ENCODE assay signal across 22 cellular contexts in the genomic region with DNA sequence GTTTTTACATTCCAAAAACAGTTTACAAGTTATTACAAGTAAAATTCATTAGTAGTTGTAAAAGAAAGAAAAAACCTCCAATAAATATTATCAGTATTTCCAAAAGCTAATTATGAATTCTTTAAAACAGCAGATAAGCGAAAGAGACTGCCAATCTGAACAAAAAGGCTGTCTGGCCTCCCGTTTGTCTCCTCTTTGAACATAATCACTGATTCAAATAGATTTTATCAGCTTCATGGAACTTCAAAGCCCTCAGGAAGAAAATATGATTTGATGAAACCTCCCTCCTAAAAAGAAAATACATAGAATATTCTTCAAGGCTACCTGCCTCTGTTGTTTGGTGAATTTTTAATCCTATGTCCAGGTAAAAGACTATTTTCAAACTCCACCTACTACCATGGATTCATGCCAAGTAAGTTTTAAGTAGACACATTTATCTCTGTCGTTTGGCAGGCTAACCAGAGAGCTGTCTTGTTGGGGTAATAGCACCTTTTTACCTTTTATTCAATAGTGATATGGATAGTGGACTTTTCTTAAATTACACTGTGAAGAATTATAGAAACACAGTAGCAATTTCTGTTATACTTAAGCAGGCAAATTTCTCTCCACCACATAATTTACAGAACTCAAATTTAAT. TPM values are rescaled to one million over a fixed set of nuclear protein-coding genes. Genes with fewer than 3 reads are reported as not detected.
A peak's percentile ranks its signal among the peaks of the same experiment; 100 is the strongest.
DNase-seq lines count a peak whose midpoint lies in the region; ATAC-seq and TF ChIP-seq lines count a peak whose summit lies in the region.
"Had no signal": no experiment of that assay in that cellular context is flagged by ENCODE, and none has a peak within 500 bp of the region (broad histone marks: within the 10 kb centered on the region; RNA-seq: fewer than 3 reads in every experiment).

No MANE protein-coding gene starts in this region.

- H3K4me1 Mint-ChIP-seq in activated naive CD4-positive, alpha-beta T cell treated with anti-CD3 and anti-CD28 coated beads for 36 hours (ENCODE audit: low read depth), result peaks cover 80% of the 10 kb centered on the region
- H3K4me1 Mint-ChIP-seq in activated CD8-positive, alpha-beta T cell treated with anti-CD3 and anti-CD28 coated beads, Interleukin-2, amount 10 ng/mL, durations not matched to agents 7 days and 5 days (ENCODE audit: low read depth), result peaks cover 80% of the 10 kb centered on the region
- peaks cover 26 to 95% (median 88%) of the 10 kb centered on the region in 7 donors for H3K4me1 Mint-ChIP-seq in naive thymus-derived CD4-positive, alpha-beta T cell

- peaks cover 7% of the 10 kb centered on the region; the same call in 1 of the 2 replicates for H3K79me2 ChIP-seq in DND-41 (ENCODE audit: insufficient read depth, low read length)

- H3K9me3 Mint-ChIP-seq in activated naive CD4-positive, alpha-beta T cell treated with anti-CD3 and anti-CD28 coated beads for 36 hours, result no peaks in the 10 kb centered on the region
- no peaks in the 10 kb centered on the region for H3K9me3 Mint-ChIP-seq in activated CD8-positive, alpha-beta T cell treated with anti-CD3 and anti-CD28 coated beads, Interleukin-2, amount 10 ng/mL, durations not matched to agents 7 days and 5 days (ENCODE audit: insufficient read depth)
- no peaks in the 10 kb centered on the region for H3K9me3 Mint-ChIP-seq in naive thymus-derived CD4-positive, alpha-beta T cell

- DNase-seq in activated naive CD4-positive, alpha-beta T cell treated with anti-CD3 and anti-CD28 coated beads for 36 hours, result no peak
- no peak for DNase-seq in activated naive CD4-positive, alpha-beta T cell (lab: John Stamatoyannopoulos, UW)
- no peak for DNase-seq in DND-41
- DNase-seq in activated CD8-positive, alpha-beta T cell treated with anti-CD3 and anti-CD28 coated beads, Interleukin-2, amount 10 ng/mL, durations not matched to agents 7 days and 5 days, result no peak
- no peak for DNase-seq in naive thymus-derived CD4-positive, alpha-beta T cell
- DNase-seq in COR-L47 (lab: John Stamatoyannopoulos, UW), result no peak
- DNase-seq in heart left ventricle, result no peak
- DNase-seq: activated CD4-positive, alpha-beta T cell treated with anti-CD3 and anti-CD28 coated beads for 1 hour; cerebellar nuclear complex; DMS79; glutamatergic neuron; mammary epithelial cell; NCI-H1436; NCI-H82; OCI-M1; stimulated activated CD4-positive, alpha-beta T cell treated with anti-CD3 and anti-CD28 coated beads, Interleukin-15, amount 100 ng/mL, for 24 hours; stomach; SW 1271; tibial artery had no signal

- no peak overlapping the region for H3K4me2 ChIP-seq in DND-41 (ENCODE audit: insufficient read depth, low read length)

- H3K27ac ChIP-seq in DND-41 (ENCODE audit: low read length) (peak overlapping the region; percentile 50), heart left ventricle (no peak overlapping the region)
- H3K27ac ChIP-seq in naive thymus-derived CD4-positive, alpha-beta T cell (ENCODE audit: low read depth, low read length), result peak overlapping the region; percentile 39
- H3K27ac ChIP-seq: neutrophil, stomach, tibial artery had no signal

- POLR2A ChIA-PET in activated CD8-positive, alpha-beta T cell treated with anti-CD3 and anti-CD28 coated beads, Interleukin-2, amount 10 ng/mL, durations not matched to agents 7 days and 5 days (lab: Charles Lee), result no interaction called here
- POLR2A ChIA-PET in naive thymus-derived CD4-positive, alpha-beta T cell (lab: Charles Lee), result interaction anchor here (1.1 to 3.0 kb wide), 2 partner anchors 12 to 25 kb away, joined by 6 to 13 read pairs; no protein-coding TSS in a partner anchor

- H3K27ac Mint-ChIP-seq in activated naive CD4-positive, alpha-beta T cell treated with anti-CD3 and anti-CD28 coated beads for 36 hours, result peak overlapping the region; percentile 46
- peak overlapping the region; percentile 58 for H3K27ac Mint-ChIP-seq in activated CD8-positive, alpha-beta T cell treated with anti-CD3 and anti-CD28 coated beads, Interleukin-2, amount 10 ng/mL, durations not matched to agents 7 days and 5 days
- peak overlapping the region; percentile 40 to 82 (median 64) for H3K27ac Mint-ChIP-seq in naive thymus-derived CD4-positive, alpha-beta T cell
- H3K27ac Mint-ChIP-seq: progenitor cell of endocrine pancreas had no signal

- no peaks in the 10 kb centered on the region for H3K27me3 Mint-ChIP-seq in activated naive CD4-positive, alpha-beta T cell treated with anti-CD3 and anti-CD28 coated beads for 36 hours (ENCODE audit: low read depth)
- no peaks in the 10 kb centered on the region for H3K27me3 Mint-ChIP-seq in activated CD8-positive, alpha-beta T cell treated with anti-CD3 and anti-CD28 coated beads, Interleukin-2, amount 10 ng/mL, durations not matched to agents 7 days and 5 days (ENCODE audit: low read depth)
- H3K27me3 Mint-ChIP-seq in naive thymus-derived CD4-positive, alpha-beta T cell, result no peaks in the 10 kb centered on the region
- H3K27me3 Mint-ChIP-seq: progenitor cell of endocrine pancreas had no signal

- H3K4me3 ChIP-seq in DND-41 (ENCODE audit: low read depth in 1 of 2, low read length in 2 of 2) (no peak overlapping the region), heart left ventricle (no peak overlapping the region)
- no peak overlapping the region for H3K4me3 ChIP-seq in naive thymus-derived CD4-positive, alpha-beta T cell (ENCODE audit: low read length)
- H3K4me3 ChIP-seq: stomach, tibial artery had no signal

- H3K36me3 ChIP-seq in DND-41 (ENCODE audit: insufficient read depth, low read length) (peaks cover 80% of the 10 kb centered on the region), heart left ventricle (peaks cover 0 to 49% (median 22%) of the 10 kb centered on the region in 9 donors)
- H3K36me3 ChIP-seq in naive thymus-derived CD4-positive, alpha-beta T cell (ENCODE audit: control insufficient read depth in 2 of 3, insufficient read depth in 3 of 3, low read length in 3 of 3), result peaks cover 0 to 20% (median 10%) of the 10 kb centered on the region in 3 experiments

- H3K4me1 ChIP-seq in DND-41 (ENCODE audit: insufficient read depth, low read length) (peaks cover 34% of the 10 kb centered on the region), heart left ventricle (peaks cover 0 to 8% (median 0%) of the 10 kb centered on the region in 12 donors)
- H3K4me1 ChIP-seq in naive thymus-derived CD4-positive, alpha-beta T cell (ENCODE audit: control insufficient read depth in 2 of 2, insufficient read depth in 2 of 2, low read length in 2 of 2), result peaks cover 0 to 48% of the 10 kb centered on the region in 2 donors
- H3K4me1 ChIP-seq: stomach, tibial artery had no signal

- no peak for TF ChIP-seq CTCF in DND-41 (IDR thresholded peaks at IDR 0.05; ENCODE audit: borderline replicate concordance, extremely low read depth, low read length, poor library complexity, severe bottlenecking)
- no peak for TF ChIP-seq CTCF in heart left ventricle (IDR thresholded peaks at IDR 0.05)

- no peak for TF ChIP-seq POLR2A in heart left ventricle (IDR thresholded peaks at IDR 0.05)

- H3K9me3 ChIP-seq in DND-41 (ENCODE audit: insufficient read depth, low read length, severe bottlenecking) (no peaks in the 10 kb centered on the region), heart left ventricle (no peaks in the 10 kb centered on the region)
- no peaks in the 10 kb centered on the region for H3K9me3 ChIP-seq in naive thymus-derived CD4-positive, alpha-beta T cell (ENCODE audit: control insufficient read depth in 2 of 3, low read length in 3 of 3)
- H3K9me3 ChIP-seq: neutrophil, stomach, tibial artery had no signal

- 40 to 49% (median 44%) methylated on average over 3 of the region's 3 CpGs for WGBS in heart left ventricle, 4 donors

- no peaks in the 10 kb centered on the region for H3K27me3 ChIP-seq in DND-41 (ENCODE audit: insufficient read depth, low read length, poor library complexity)
- H3K27me3 ChIP-seq in naive thymus-derived CD4-positive, alpha-beta T cell (ENCODE audit: control insufficient read depth in 2 of 2, insufficient read depth in 2 of 2, low read length in 2 of 2), result no peaks in the 10 kb centered on the region
- no peaks in the 10 kb centered on the region for H3K27me3 ChIP-seq in heart left ventricle
- H3K27me3 ChIP-seq: neutrophil, stomach, tibial artery had no signal

- H3K4me3 Mint-ChIP-seq in activated naive CD4-positive, alpha-beta T cell treated with anti-CD3 and anti-CD28 coated beads for 36 hours, result no peak overlapping the region
- no peak overlapping the region for H3K4me3 Mint-ChIP-seq in activated CD8-positive, alpha-beta T cell treated with anti-CD3 and anti-CD28 coated beads, Interleukin-2, amount 10 ng/mL, durations not matched to agents 7 days and 5 days
- H3K4me3 Mint-ChIP-seq in naive thymus-derived CD4-positive, alpha-beta T cell, result peak overlapping the region in 7 of 10 donors; percentile 28 to 70 (median 60)

- no peaks in the 10 kb centered on the region for H4K20me1 ChIP-seq in DND-41 (ENCODE audit: insufficient read depth, low read length)

- ATAC-seq in DND-41 (ENCODE audit: insufficient read depth, low read depth), result no peak
- no peak for ATAC-seq in activated CD8-positive, alpha-beta T cell treated with anti-CD3 and anti-CD28 coated beads, Interleukin-2, amount 10 ng/mL, durations not matched to agents 7 days and 5 days
- ATAC-seq in naive thymus-derived CD4-positive, alpha-beta T cell, result no peak
- no peak for ATAC-seq in heart left ventricle
- ATAC-seq: Right ventricle myocardium inferior had no signal

- H3K9ac ChIP-seq in DND-41 (ENCODE audit: low read depth, low read length), result peak overlapping the region; percentile 4; the same call in 1 of the 2 replicates

- intact Hi-C loops in activated naive CD4-positive, alpha-beta T cell treated with anti-CD3 and anti-CD28 coated beads for 36 hours (cut with micrococcal nuclease), result no loop called here
- intact Hi-C loops in naive thymus-derived CD4-positive, alpha-beta T cell (cut with micrococcal nuclease), result loop anchor here in 1 of 2 donors (2.0 to 10.0 kb wide), 2 partner anchors 33 to 645 kb away; a partner anchor contains a TSS
- intact Hi-C loops in heart left ventricle (cut with DNase I), result no loop called here

- CTCF ChIA-PET in activated naive CD4-positive, alpha-beta T cell treated with anti-CD3 and anti-CD28 coated beads for 36 hours (lab: Charles Lee), result interaction anchor here (1.5 to 2.8 kb wide), 5 partner anchors 8 to 15 kb away, joined by 3 to 21 read pairs (median 10); no protein-coding TSS in a partner anchor
- CTCF ChIA-PET in activated CD8-positive, alpha-beta T cell treated with anti-CD3 and anti-CD28 coated beads, Interleukin-2, amount 10 ng/mL, durations not matched to agents 7 days and 5 days (lab: Charles Lee), result interaction anchor here (0.8 to 3.9 kb wide), 19 partner anchors 8 to 496 kb away, joined by 3 to 36 read pairs (median 5); no protein-coding TSS in a partner anchor
- CTCF ChIA-PET in naive thymus-derived CD4-positive, alpha-beta T cell (lab: Charles Lee), result interaction anchor here (0.5 to 1.9 kb wide), 10 partner anchors 8 to 812 kb away, joined by 3 to 6 read pairs (median 4); no protein-coding TSS in a partner anchor

- peaks cover 70% of the 10 kb centered on the region for H3K36me3 Mint-ChIP-seq in activated naive CD4-positive, alpha-beta T cell treated with anti-CD3 and anti-CD28 coated beads for 36 hours (ENCODE audit: low read depth)
- peaks cover 75% of the 10 kb centered on the region for H3K36me3 Mint-ChIP-seq in activated CD8-positive, alpha-beta T cell treated with anti-CD3 and anti-CD28 coated beads, Interleukin-2, amount 10 ng/mL, durations not matched to agents 7 days and 5 days (ENCODE audit: low read depth)
- H3K36me3 Mint-ChIP-seq in naive thymus-derived CD4-positive, alpha-beta T cell, result peaks cover 13 to 51% (median 23%) of the 10 kb centered on the region in 5 donors

- H2AFZ ChIP-seq in DND-41 (ENCODE audit: low read depth, low read length), result no peak overlapping the region

RNA-seq across cellular contexts. Expression of a gene that starts 35.0 kb away (rescaled TPM):
- total RNA-seq in activated naive CD4-positive, alpha-beta T cell treated with anti-CD3 and anti-CD28 coated beads for 36 hours, result 100 to 1,000 TPM; 303 to 305 TPM
- total RNA-seq in activated CD8-positive, alpha-beta T cell treated with anti-CD3 and anti-CD28 coated beads, Interleukin-2, amount 10 ng/mL, durations not matched to agents 7 days and 5 days, result 100 to 1,000 TPM; 268 to 273 TPM
- total RNA-seq in naive thymus-derived CD4-positive, alpha-beta T cell, result 100 to 1,000 TPM; 258 to 482 (median 451) TPM
- polyA plus RNA-seq in naive thymus-derived CD4-positive, alpha-beta T cell, result 100 to 1,000 TPM; 286 to 389 TPM
- 10 to 100 TPM; 38.2 to 63.4 (median 41.3) TPM for total RNA-seq in heart left ventricle
- 10 to 100 TPM; 16.5 to 17.7 TPM for polyA plus RNA-seq in heart left ventricle

Comparison
In these comparisons a context has a peak if more than half of its experiments do, and no peak if none do; other contexts are left out.
1. H3K4me3 Mint-ChIP-seq: peak in naive thymus-derived CD4-positive, alpha-beta T cell (7 of 10); none in activated naive CD4-positive, alpha-beta T cell treated with anti-CD3 and anti-CD28 coated beads for 36 hours (single experiment) and activated CD8-positive, alpha-beta T cell treated with anti-CD3 and anti-CD28 coated beads, Interleukin-2, amount 10 ng/mL, durations not matched to agents 7 days and 5 days (single experiment).
2. H3K27ac ChIP-seq: peak in DND-41 (single experiment) and naive thymus-derived CD4-positive, alpha-beta T cell (single experiment); none in heart left ventricle (0 of 12).
3. RNA of a gene that starts 35.0 kb away (total RNA-seq): 258 to 482 TPM in naive thymus-derived CD4-positive, alpha-beta T cell, 303 to 305 TPM in activated naive CD4-positive, alpha-beta T cell treated with anti-CD3 and anti-CD28 coated beads for 36 hours and 268 to 273 TPM in activated CD8-positive, alpha-beta T cell treated with anti-CD3 and anti-CD28 coated beads, Interleukin-2, amount 10 ng/mL, durations not matched to agents 7 days and 5 days; 38.2 to 63.4 TPM in heart left ventricle; every median in the first group is over 4 times any median in the second.
4. Peak in every context shown above with its lines, with median percentiles within 50 percentile points of each other: H3K27ac Mint-ChIP-seq.